ENCODE assay signal across 22 cellular contexts in the genomic region with DNA sequence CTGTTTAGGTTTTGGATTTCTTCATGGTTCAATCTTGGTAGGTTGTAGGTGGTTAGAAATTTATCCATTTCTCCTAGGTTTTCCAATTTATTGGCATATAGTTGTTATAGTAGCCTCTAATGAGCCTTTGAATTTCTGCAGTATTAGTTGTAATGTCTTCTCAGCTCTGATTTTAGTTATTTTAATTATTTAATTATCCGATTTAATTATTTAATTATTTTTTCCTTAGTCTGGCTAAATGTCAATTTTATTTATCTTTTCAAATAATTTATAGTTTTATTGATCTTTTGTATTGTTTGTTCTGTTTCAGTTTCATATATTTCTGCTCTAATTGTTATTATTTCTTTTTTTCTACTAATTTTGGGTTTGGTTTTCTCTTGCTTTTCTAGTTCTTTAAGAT. TPM values are rescaled to one million over a fixed set of nuclear protein-coding genes. Genes with fewer than 3 reads are reported as not detected.
A peak's percentile ranks its signal among the peaks of the same experiment; 100 is the strongest.
DNase-seq lines count a peak whose midpoint lies in the region; ATAC-seq, FAIRE-seq and TF ChIP-seq lines count a peak whose summit lies in the region.
"Had no signal": no experiment of that assay in that cellular context is flagged by ENCODE, and none has a peak within 500 bp of the region (broad histone marks: within the 10 kb centered on the region; RNA-seq: fewer than 3 reads in every experiment).

No MANE protein-coding gene starts in this region.

- H3K9ac ChIP-seq in kidney (ENCODE audit: low read length in 2 of 2), result no peak overlapping the region
- H3K9ac ChIP-seq: BLaER1 treated with 17β-estradiol and CSF1 and Interleukin-3, amounts not matched to agents 10 nM and 100 nM had no signal

- POLR2A ChIA-PET in A549 (lab: Yijun Ruan, JAX) (no interaction called here), HEK293 (lab: Yijun Ruan, JAX) (no interaction called here)

- H3K4me3 Mint-ChIP-seq in effector memory CD8-positive, alpha-beta T cell, result no peak overlapping the region
- H3K4me3 Mint-ChIP-seq: CD14-positive monocyte; CD4-positive, alpha-beta T cell; CD8-positive, alpha-beta memory T cell had no signal

- TF ChIP-seq EP300 in A549 (IDR thresholded peaks at IDR 0.05), result no peak

- H3K9me3 ChIP-seq in A549 (no peaks in the 10 kb centered on the region; the same call in 2 of the 3 replicates), HEK293 (ENCODE audit: control insufficient read depth, insufficient read depth, low read depth, low read length) (no peaks in the 10 kb centered on the region), kidney (ENCODE audit: control insufficient read depth in 1 of 2, low read length in 2 of 2) (peaks cover 0 to 4% of the 10 kb centered on the region in 2 donors), right lobe of liver (no peaks in the 10 kb centered on the region)
- H3K9me3 ChIP-seq: BE2C had no signal

- TF ChIP-seq CTCF in A549 (IDR thresholded peaks at IDR 0.05) (no peak), HEK293 (tag by site-specific recombination; IDR thresholded peaks at IDR 0.05) (no peak), kidney (IDR thresholded peaks at IDR 0.05; ENCODE audit: borderline replicate concordance, extremely low read depth, insufficient read depth) (no peak), right lobe of liver (IDR thresholded peaks at IDR 0.05) (no peak)

- no peak overlapping the region for H3K27ac Mint-ChIP-seq in activated naive CD4-positive, alpha-beta T cell treated with anti-CD3 and anti-CD28 coated beads, Interleukin-2, amount 50 U/mL, for 72 hours
- no peak overlapping the region for H3K27ac Mint-ChIP-seq in effector memory CD8-positive, alpha-beta T cell
- H3K27ac Mint-ChIP-seq: CD14-positive monocyte; CD4-positive, alpha-beta T cell; CD8-positive, alpha-beta memory T cell had no signal

- H3K4me1 ChIP-seq in A549, result no peaks in the 10 kb centered on the region
- H3K4me1 ChIP-seq in HEK293 (ENCODE audit: control insufficient read depth, insufficient read depth, low read length), result no peaks in the 10 kb centered on the region
- no peaks in the 10 kb centered on the region for H3K4me1 ChIP-seq in kidney (ENCODE audit: control insufficient read depth in 1 of 2, insufficient read depth in 1 of 2, low read depth in 1 of 2, low read length in 2 of 2)
- H3K4me1 ChIP-seq in right lobe of liver, result no peaks in the 10 kb centered on the region
- H3K4me1 ChIP-seq: BE2C; BLaER1 treated with 17β-estradiol and CSF1 and Interleukin-3, amounts not matched to agents 10 nM and 100 nM had no signal

- CTCF ChIA-PET in A549 (lab: Yijun Ruan, JAX) (no interaction called here), HEK293 (lab: Yijun Ruan, JAX) (no interaction called here)

- no peaks in the 10 kb centered on the region for H3K4me1 Mint-ChIP-seq in effector memory CD8-positive, alpha-beta T cell (ENCODE audit: low read depth in 2 of 2)
- H3K4me1 Mint-ChIP-seq: CD14-positive monocyte; CD8-positive, alpha-beta memory T cell had no signal

- H3K27me3 ChIP-seq in right lobe of liver, result no peaks in the 10 kb centered on the region
- H3K27me3 ChIP-seq: BE2C; BLaER1 treated with 17β-estradiol and CSF1 and Interleukin-3, amounts not matched to agents 10 nM and 100 nM had no signal

- H3K27ac ChIP-seq in A549 (no peak overlapping the region), HEK293 (ENCODE audit: extremely low read depth, low read depth, low read length) (no peak overlapping the region), kidney (ENCODE audit: low read depth in 2 of 2, low read length in 2 of 2) (no peak overlapping the region), right lobe of liver (no peak overlapping the region)
- H3K27ac ChIP-seq: BLaER1 treated with 17β-estradiol and CSF1 and Interleukin-3, amounts not matched to agents 10 nM and 100 nM had no signal

- intact Hi-C loops in kidney (cut with DNase I) (no loop called here), right lobe of liver (cut with DNase I) (no loop called here)

- H3K27me3 Mint-ChIP-seq in effector memory CD8-positive, alpha-beta T cell, result peaks cover 19% of the 10 kb centered on the region in 2 donors

- ATAC-seq in A549 (no peak), right lobe of liver (no peak), GM21529 (IDR thresholded peaks at IDR 0.05; ENCODE audit: unreplicated experiment) (no peak)
- ATAC-seq in activated naive CD4-positive, alpha-beta T cell treated with anti-CD3 and anti-CD28 coated beads, Interleukin-2, amount 50 U/mL, for 72 hours, result no peak
- no peak for ATAC-seq in effector memory CD8-positive, alpha-beta T cell (replicated peaks)
- ATAC-seq: GM12878 had no signal

- DNase-seq in A549 (ENCODE audit: low read depth in 1 of 2, low spot score in 1 of 2) (no peak), kidney (no peak), right lobe of liver (no peak)
- no peak for DNase-seq in activated naive CD4-positive, alpha-beta T cell treated with anti-CD3 and anti-CD28 coated beads, Interleukin-2, amount 50 U/mL, for 72 hours (ENCODE audit: low spot score in 2 of 2)
- DNase-seq in effector memory CD8-positive, alpha-beta T cell, result no peak
- DNase-seq: ACHN; AML-193; BE2C; Calu3; CD4-positive, alpha-beta T cell; CD8-positive, alpha-beta memory T cell; DMS53; DMS79 treated with DMSO at 0.1 percent for 48 hours; GOT3 had no signal

- H3K36me3 Mint-ChIP-seq in activated naive CD4-positive, alpha-beta T cell treated with anti-CD3 and anti-CD28 coated beads, Interleukin-2, amount 50 U/mL, for 72 hours, result peaks cover 0 to 4% of the 10 kb centered on the region in 2 donors
- no peaks in the 10 kb centered on the region for H3K36me3 Mint-ChIP-seq in effector memory CD8-positive, alpha-beta T cell (ENCODE audit: insufficient read depth)
- H3K36me3 Mint-ChIP-seq: CD14-positive monocyte; CD8-positive, alpha-beta memory T cell had no signal

- 9% methylated on average over 1 of the region's 1 CpG for WGBS in A549 (ENCODE audit: missing lambda C conversion rate)
- 11% methylated on average over 1 of the region's 1 CpG for WGBS in right lobe of liver (ENCODE audit: insufficient coverage, low coverage, low lambda C conversion rate, missing lambda C conversion rate)

- FAIRE-seq in A549 (lab: Jason Lieb, UNC) (no peak), endometrium (lab: Jason Lieb, UNC) (peak; percentile 77), kidney (lab: Jason Lieb, UNC) (peak; percentile 52)
- FAIRE-seq: GM12878, H54 had no signal

- TF ChIP-seq RAD21 in A549 (conservative IDR thresholded peaks at IDR 0.05 in 1 of 2, IDR thresholded peaks at IDR 0.05 in 1 of 2), result no peak

- H3K9me3 Mint-ChIP-seq in activated naive CD4-positive, alpha-beta T cell treated with anti-CD3 and anti-CD28 coated beads, Interleukin-2, amount 50 U/mL, for 72 hours, result no peaks in the 10 kb centered on the region
- H3K9me3 Mint-ChIP-seq in effector memory CD8-positive, alpha-beta T cell, result no peaks in the 10 kb centered on the region
- H3K9me3 Mint-ChIP-seq: CD4-positive, alpha-beta T cell had no signal

- no peak overlapping the region for H3K4me2 ChIP-seq in A549
- H3K4me2 ChIP-seq: BLaER1 treated with 17β-estradiol and CSF1 and Interleukin-3, amounts not matched to agents 10 nM and 100 nM had no signal

- no peak overlapping the region for H3K4me3 ChIP-seq in A549
- no peak overlapping the region for H3K4me3 ChIP-seq in HEK293 (ENCODE audit: low read depth, low read length)
- H3K4me3 ChIP-seq in kidney (ENCODE audit: low read length in 2 of 2), result no peak overlapping the region
- no peak overlapping the region for H3K4me3 ChIP-seq in right lobe of liver
- H3K4me3 ChIP-seq: BLaER1 treated with 17β-estradiol and CSF1 and Interleukin-3, amounts not matched to agents 10 nM and 100 nM; GM12878; HAP-1 had no signal

- no peaks in the 10 kb centered on the region for H3K36me3 ChIP-seq in HEK293 (ENCODE audit: control insufficient read depth in 2 of 2, insufficient read depth in 1 of 2, low read length in 2 of 2)
- no peaks in the 10 kb centered on the region for H3K36me3 ChIP-seq in kidney (ENCODE audit: control insufficient read depth in 1 of 2, insufficient read depth in 2 of 2, low read length in 2 of 2)
- no peaks in the 10 kb centered on the region for H3K36me3 ChIP-seq in right lobe of liver
- H3K36me3 ChIP-seq: BE2C; BLaER1 treated with 17β-estradiol and CSF1 and Interleukin-3, amounts not matched to agents 10 nM and 100 nM; HAP-1 had no signal

- no peak for TF ChIP-seq POLR2A in A549 (IDR thresholded peaks at IDR 0.05; ENCODE audit: low read length)
- no peak for TF ChIP-seq POLR2A in right lobe of liver (IDR thresholded peaks at IDR 0.05)

TF ChIP-seq in A549, 52 proteins besides CTCF, POLR2A, EP300 and RAD21 (continues in another document):
- TF ChIP-seq, protein P1, sequence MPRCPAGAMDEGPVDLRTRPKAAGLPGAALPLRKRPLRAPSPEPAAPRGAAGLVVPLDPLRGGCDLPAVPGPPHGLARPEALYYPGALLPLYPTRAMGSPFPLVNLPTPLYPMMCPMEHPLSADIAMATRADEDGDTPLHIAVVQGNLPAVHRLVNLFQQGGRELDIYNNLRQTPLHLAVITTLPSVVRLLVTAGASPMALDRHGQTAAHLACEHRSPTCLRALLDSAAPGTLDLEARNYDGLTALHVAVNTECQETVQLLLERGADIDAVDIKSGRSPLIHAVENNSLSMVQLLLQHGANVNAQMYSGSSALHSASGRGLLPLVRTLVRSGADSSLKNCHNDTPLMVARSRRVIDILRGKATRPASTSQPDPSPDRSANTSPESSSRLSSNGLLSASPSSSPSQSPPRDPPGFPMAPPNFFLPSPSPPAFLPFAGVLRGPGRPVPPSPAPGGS (IDR thresholded peaks at IDR 0.05), result no peak
- no peak for TF ChIP-seq RCOR1 (IDR thresholded peaks at IDR 0.05; ENCODE audit: low read depth, low read length)

TF ChIP-seq in HEK293, 187 proteins besides CTCF, POLR2A, EP300 and RAD21 (continues in another document):
- TF ChIP-seq ZNF501 (tag by site-specific recombination; IDR thresholded peaks at IDR 0.05), result no peak
- no peak for TF ChIP-seq ZNF248 (tag by site-specific recombination; IDR thresholded peaks at IDR 0.05)
- TF ChIP-seq ZNF391 (tag by site-specific recombination; IDR thresholded peaks at IDR 0.05; ENCODE audit: borderline replicate concordance, low read depth), result no peak

RNA-seq across cellular contexts. Expression of a gene that starts 28.1 kb away (rescaled TPM):
- 26.0 and 26.2 TPM in 2 replicates for polyA plus RNA-seq in A549 (2011; rRNA removed)
- polyA plus RNA-seq in A549 (2012; cell fraction: cytosol; rRNA removed), result 4.5 and 6.7 TPM in 2 replicates
- 7.1 and 7.6 TPM in 2 replicates for polyA plus RNA-seq in A549 (2012; cell fraction: nucleus; rRNA removed)
- polyA plus RNA-seq in A549 (2017; fragmentation: RNase III; extraction: RNeasy Plus Mini Kit Qiagen cat#74134 plus additional on column Dnase treatment), result 17.5 to 31.0 TPM (median 30.8 TPM) in 3 replicates
- polyA minus RNA-seq in A549 (2011; rRNA and poly(A)+ RNA removed), result 17.0 and 18.1 TPM in 2 replicates
- total RNA-seq in kidney, result 36.5 TPM
- 5.5 TPM for polyA plus RNA-seq in kidney (ENCODE audit: insufficient read depth, low read depth, low replicate concordance)
- 1 to 10 TPM in 1 of 2 donors, under 1 TPM in 1; 0.89 to 4.2 TPM for total RNA-seq in activated naive CD4-positive, alpha-beta T cell treated with anti-CD3 and anti-CD28 coated beads, Interleukin-2, amount 50 U/mL, for 72 hours
- 10 to 100 TPM in 1 of 6 experiments, 1 to 10 TPM in 4, under 1 TPM in 1; 0.81 to 22.5 (median 2.4) TPM for total RNA-seq in right lobe of liver
